Comparison of ENCODE assay signal across 8 cellular contexts in the genomic region with DNA sequence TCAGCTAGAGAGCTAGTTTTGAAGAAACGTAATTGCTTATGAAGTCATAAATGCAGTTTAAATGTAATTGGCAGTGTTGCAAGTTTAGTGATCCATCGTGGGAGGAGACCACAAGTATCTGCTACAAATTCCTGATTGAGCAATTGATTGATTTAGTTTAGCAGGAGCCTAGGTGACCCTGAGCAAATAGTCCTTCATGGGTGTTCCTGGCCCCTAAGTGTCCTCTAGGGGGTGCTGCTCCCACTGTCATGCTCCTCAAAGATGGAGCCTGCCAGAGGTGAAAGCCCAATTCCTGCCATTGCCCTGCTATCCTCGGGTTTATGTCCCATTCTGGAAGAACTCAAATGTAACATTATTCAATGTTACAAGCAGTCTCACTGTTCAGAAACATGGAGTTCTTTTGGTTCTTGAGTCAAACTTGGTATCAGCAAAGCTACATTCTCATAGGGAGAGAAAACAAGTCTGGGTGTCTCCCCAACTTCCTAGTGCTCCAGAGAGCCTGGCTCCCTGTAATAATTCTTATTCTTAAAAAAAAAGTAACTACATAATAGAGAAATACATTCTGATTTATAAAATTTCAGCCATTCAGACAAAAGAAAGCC. TPM values are rescaled to one million over a fixed set of nuclear protein-coding genes. Genes with fewer than 3 reads are reported as not detected.
DNase-seq lines count a peak whose midpoint lies in the region; ATAC-seq and TF ChIP-seq lines count a peak whose summit lies in the region.

No MANE protein-coding gene starts in this region.

- no peaks in the 10 kb centered on the region for H4K20me1 ChIP-seq in OCI-LY7 (ENCODE audit: insufficient read depth, low read length)

- no peaks in the 10 kb centered on the region for H3K27me3 ChIP-seq in thoracic aorta (replicated peaks; ENCODE audit: insufficient read depth)

- POLR2A ChIA-PET in OCI-LY7 (lab: Charles Lee) = no interaction called here

- CTCF ChIA-PET in OCI-LY7 (lab: Charles Lee; ENCODE audit: unreplicated experiment) = no interaction called here

- H3K4me1 ChIP-seq in OCI-LY7 (ENCODE audit: insufficient read depth, low read length, poor library complexity, severe bottlenecking) (no peaks in the 10 kb centered on the region), thoracic aorta (ENCODE audit: control insufficient read depth in 1 of 2, low read depth in 2 of 2) (no peaks in the 10 kb centered on the region)

- no peak overlapping the region for H2AFZ ChIP-seq in OCI-LY7 (ENCODE audit: low read length)

- no peak overlapping the region for H3K4me3 ChIP-seq in OCI-LY7 (ENCODE audit: low read depth, low read length, poor library complexity, severe bottlenecking)
- no peak overlapping the region for H3K4me3 ChIP-seq in fibroblast of the aortic adventitia (ENCODE audit: low read depth, low read length)
- no peak overlapping the region for H3K4me3 ChIP-seq in thoracic aorta

- H3K79me2 ChIP-seq in OCI-LY7 (ENCODE audit: insufficient read depth, low read depth, low read length) = no peaks in the 10 kb centered on the region

- DNase-seq in ELR (ENCODE audit: low read depth) = peak; percentile 67
- DNase-seq in OCI-LY7 (ENCODE audit: low spot score) = peak; percentile 74
- DNase-seq in activated T-cell treated with anti-CD3 and anti-CD28 coated beads for 48 hours (ENCODE audit: low read depth) = peak; percentile 60
- DNase-seq in fibroblast of the aortic adventitia (ENCODE audit: low read depth) = peak; percentile 64
- peak; percentile 2 for DNase-seq in non-pigmented ciliary epithelial cell (ENCODE audit: low read depth)
- DNase-seq in thoracic aorta (ENCODE audit: low spot score) = no peak
- DNase-seq in GOT3 (lab: John Stamatoyannopoulos, UW) = no peak

- H3K9me2 ChIP-seq in OCI-LY7 (ENCODE audit: insufficient read depth, low read length) = no peaks in the 10 kb centered on the region

- intact Hi-C loops in OCI-LY7 (cut with micrococcal nuclease; ENCODE audit: unreplicated experiment) = loop anchor here (1.0 to 10.0 kb wide), 2 partner anchors 132 to 233 kb away; no protein-coding TSS in a partner anchor

- no TSS peak for BruUV-seq in OCI-LY7 (replicated peaks; lab: Mats Ljungman, UMichigan)

- H3K27ac ChIP-seq in OCI-LY7 (ENCODE audit: low read depth, low read length, poor library complexity, severe bottlenecking) (no peak overlapping the region), thoracic aorta (no peak overlapping the region)

- H3K4me2 ChIP-seq in OCI-LY7 (ENCODE audit: low read length) = no peak overlapping the region

- peak; percentile 51 for ATAC-seq in HG03432 (IDR thresholded peaks at IDR 0.05; ENCODE audit: unreplicated experiment)
- ATAC-seq in thoracic aorta (ENCODE audit: insufficient number of reproducible peaks, low FRiP score, low read depth) = no peak

- H3K9me3 ChIP-seq in OCI-LY7 (ENCODE audit: low read length) (no peaks in the 10 kb centered on the region), thoracic aorta (no peaks in the 10 kb centered on the region)

- peak; percentile 93 for TF ChIP-seq CTCF in OCI-LY7 (conservative IDR thresholded peaks at IDR 0.05; ENCODE audit: low read length)
- peak; percentile 70 for TF ChIP-seq CTCF in fibroblast of the aortic adventitia (IDR thresholded peaks at IDR 0.05; ENCODE audit: insufficient read depth, low read length)
- TF ChIP-seq CTCF in thoracic aorta (IDR thresholded peaks at IDR 0.05) = peak; percentile 61

- H3K36me3 ChIP-seq in OCI-LY7 (ENCODE audit: insufficient read depth, low read length) (no peaks in the 10 kb centered on the region; the same call in 1 of the 2 replicates), thoracic aorta (no peaks in the 10 kb centered on the region)

RNA-seq across cellular contexts. Expression of gene SENP5, which starts 29.8 kb away (rescaled TPM):
- total RNA-seq in OCI-LY7 (2014; rRNA removed; shearing (Covaris generic)) = 39.4 and 40.2 TPM in 2 replicates
- total RNA-seq in OCI-LY7 (2022) (42.9 and 50.9 TPM in 2 replicates), fibroblast of the aortic adventitia (ENCODE audit: low replicate concordance) (28.2 and 38.1 TPM in 2 replicates), thoracic aorta (10 to 100 TPM; 29.4 to 77.6 TPM)

Comparison
In these comparisons a context has a peak if more than half of its experiments do, and no peak if none do; other contexts are left out.
1. DNase-seq: peak in ELR (single experiment), OCI-LY7 (single experiment), activated T-cell treated with anti-CD3 and anti-CD28 coated beads for 48 hours (single experiment), fibroblast of the aortic adventitia (single experiment) and non-pigmented ciliary epithelial cell (single experiment); none in thoracic aorta (single experiment) and GOT3 (single experiment).
2. Peak in every context shown above with its lines, with median percentiles within 50 percentile points of each other: CTCF ChIP-seq.